ENCODE assay signal across 8 cellular contexts in genomic region chr9:75265525-75265972, GRCh38.
DNase-seq lines count a peak whose midpoint lies in the region; ATAC-seq and TF ChIP-seq lines count a peak whose summit lies in the region.

No MANE protein-coding gene starts in this region.

- no peak overlapping the region for H3K9ac ChIP-seq in mammary epithelial cell (ENCODE audit: insufficient read depth, low read length)

- dilution Hi-C loops in mammary epithelial cell (cut with HindIII; ENCODE audit: low sequenced_read_pairs): no loop called here

- no peak overlapping the region for H2AFZ ChIP-seq in mammary epithelial cell (ENCODE audit: low read depth, low read length)

- no peaks in the 10 kb centered on the region for H3K4me1 ChIP-seq in mammary epithelial cell (ENCODE audit: insufficient read depth, low read length)

- DNase-seq in NCI-H1694 treated with DMSO at 0.1 percent for 48 hours (lab: John Stamatoyannopoulos, UW) (peak; percentile 5), NCI-H1694 (lab: John Stamatoyannopoulos, UW) (no peak), Kasumi-1 (lab: John Stamatoyannopoulos, UW) (peak; percentile 67 to 84), T follicular helper cell (ENCODE audit: low read depth) (peak; percentile 34), mammary epithelial cell (peak; percentile 27), kidney glomerular epithelial cell (lab: John Stamatoyannopoulos, UW) (peak; percentile 12)
- peak; percentile 26 to 39 for DNase-seq in stimulated activated CD4-positive, alpha-beta T cell treated with anti-CD3 and anti-CD28 coated beads, Interleukin-4, amount 100 ng/mL, for 48 hours (ENCODE audit: low read depth in 2 of 2)

- H3K27me3 ChIP-seq in mammary epithelial cell (ENCODE audit: insufficient read depth, low read length): no peaks in the 10 kb centered on the region

- 27% methylated on average over 3 of the region's 3 CpGs for WGBS in mammary epithelial cell (ENCODE audit: low coverage, missing lambda C conversion rate)

- no peaks in the 10 kb centered on the region for H3K36me3 ChIP-seq in mammary epithelial cell (ENCODE audit: insufficient read depth, low read length)

- H3K4me2 ChIP-seq in mammary epithelial cell (ENCODE audit: insufficient read depth, low read depth, low read length): no peak overlapping the region

- peak; percentile 87 for TF ChIP-seq CTCF in mammary epithelial cell (conservative IDR thresholded peaks at IDR 0.05 in 1 of 2, IDR thresholded peaks at IDR 0.05 in 1 of 2; ENCODE audit: extremely low read depth in 1 of 2, insufficient read depth in 1 of 2, low read depth in 1 of 2, low read length in 2 of 2)

- no TSS peak for BruUV-seq in mammary epithelial cell (replicated peaks; lab: Mats Ljungman, UMichigan)

- H4K20me1 ChIP-seq in mammary epithelial cell (ENCODE audit: insufficient read depth, low read length): no peaks in the 10 kb centered on the region

- CTCF ChIA-PET in mammary epithelial cell (lab: Charles Lee; ENCODE audit: low non-redundant PET): interaction anchor here (0.5 to 0.6 kb wide), 2 partner anchors 36 to 590 kb away, joined by 3 to 6 read pairs; no protein-coding TSS in a partner anchor

- H3K4me3 ChIP-seq in mammary epithelial cell (replicated peaks in 1 of 3; ENCODE audit: insufficient read depth in 1 of 3, low read depth in 2 of 3, low read length in 3 of 3): no peak overlapping the region

- no peaks in the 10 kb centered on the region for H3K9me3 ChIP-seq in mammary epithelial cell (replicated peaks; ENCODE audit: insufficient read depth, low read length)

- in situ Hi-C loops in mammary epithelial cell (cut with MboI; ENCODE audit: low sequenced_read_pairs in 2 of 2): loop anchor here (25.0 kb wide), 3 partner anchors 597 to 1047 kb away; no protein-coding TSS in a partner anchor

- H3K79me2 ChIP-seq in mammary epithelial cell (ENCODE audit: insufficient read depth, low read length): no peaks in the 10 kb centered on the region

- H3K27ac ChIP-seq in mammary epithelial cell (ENCODE audit: insufficient read depth, low read depth, low read length): no peak overlapping the region

- peak; percentile 70 for ATAC-seq in GM21786 (IDR thresholded peaks at IDR 0.05; ENCODE audit: unreplicated experiment)

- intact Hi-C loops in mammary epithelial cell (cut with micrococcal nuclease): loop anchor here (1.0 to 2.0 kb wide), 4 partner anchors 65 to 1037 kb away; no protein-coding TSS in a partner anchor
